In genomic region chrY:13351443-13351842, GRCh38 we compare ENCODE assay signal across 31 cellular contexts.
"Had no signal": no experiment of that assay in that cellular context is flagged by ENCODE, and none has a peak within 500 bp of the region (broad histone marks: within the 10 kb centered on the region; RNA-seq: fewer than 3 reads in every experiment).

No MANE protein-coding gene starts in this region.

- H3K4me3 ChIP-seq: breast epithelium, SJSA1 had no signal

- H3K27ac ChIP-seq: breast epithelium, RWPE1, SJSA1 had no signal

- H3K4me3 Mint-ChIP-seq: activated CD8-positive, alpha-beta T cell treated with anti-CD3 and anti-CD28 coated beads, Interleukin-2, amount 10 ng/mL, durations not matched to agents 7 days and 5 days; activated naive CD4-positive, alpha-beta T cell treated with anti-CD3 and anti-CD28 coated beads, Interleukin-2, amount 50 U/mL, for 24 hours; activated T-helper 1 cell treated with anti-CD3 and anti-CD28 coated beads, Interleukin-12 subunit alpha, Interleukin-12 subunit beta, Interleukin-2, Interleukin-4 antibody, amounts not matched to agents 30 ng/mL and 10 ng/mL and 1 ng/mL, durations not matched to agents 14 hours and 24 hours and 36 hours; T-helper 17 cell; WTC11 had no signal

- H3K4me1 Mint-ChIP-seq: WTC11 had no signal

- H3K9me3 Mint-ChIP-seq: activated naive CD4-positive, alpha-beta T cell treated with anti-CD3 and anti-CD28 coated beads, Interleukin-2, amount 50 U/mL, for 24 hours; activated T-helper 1 cell treated with anti-CD3 and anti-CD28 coated beads, Interleukin-12 subunit alpha, Interleukin-12 subunit beta, Interleukin-2, Interleukin-4 antibody, amounts not matched to agents 30 ng/mL and 10 ng/mL and 1 ng/mL, durations not matched to agents 14 hours and 24 hours and 36 hours; WTC11 had no signal

- H3K27me3 Mint-ChIP-seq: activated naive CD4-positive, alpha-beta T cell treated with anti-CD3 and anti-CD28 coated beads, Interleukin-2, amount 50 U/mL, for 24 hours; T-helper 17 cell had no signal

- H3K36me3 ChIP-seq: breast epithelium, SJSA1 had no signal

- H3K4me1 ChIP-seq: breast epithelium, SJSA1 had no signal

- H3K36me3 Mint-ChIP-seq: activated naive CD4-positive, alpha-beta T cell treated with anti-CD3 and anti-CD28 coated beads, Interleukin-2, amount 50 U/mL, for 24 hours had no signal

- H3K27me3 ChIP-seq: breast epithelium, SJSA1 had no signal

- DNase-seq: activated CD4-positive, alpha-beta T cell treated with anti-CD3 and anti-CD28 coated beads for 48 hours; activated CD4-positive, alpha-beta T cell treated with anti-CD3 and anti-CD28 coated beads, Interleukin-2, amount 50 U/mL, for 4 hours; activated CD4-positive, CD25-positive, alpha-beta regulatory T cell treated with anti-CD3 and anti-CD28 coated beads, Interleukin-2, amount 50 U/mL, for 72 hours; activated CD8-positive, alpha-beta memory T cell treated with anti-CD3 and anti-CD28 coated beads, Interleukin-2, amount 50 U/mL, for 48 hours; activated CD8-positive, alpha-beta T cell treated with anti-CD3 and anti-CD28 coated beads, Interleukin-2, amount 10 ng/mL, durations not matched to agents 7 days and 5 days; activated effector memory CD4-positive, alpha-beta T cell treated with Interleukin-2 at 50 U/mL for 16 hours; activated naive CD4-positive, alpha-beta T cell; activated T-cell treated with anti-CD3 and anti-CD28 coated beads, Interleukin-2, amount 50 U/mL, for 1 hour; aorta; central memory CD4-positive, alpha-beta T cell; NCI-H1092; NCI-H1417; NCI-H2029; NCI-H2107; NCI-H2171 treated with DMSO at 0.1 percent for 48 hours; NCI-H345; NCI-H510A; NCI-H526 treated with DMSO at 0.1 percent for 48 hours; NCI-H82; NK-92 treated with Interleukin-12 subunit alpha and Interleukin-12 subunit beta, amount 100 ng/mL, for 24 hours; OCI-M1; SHP77; T-helper 17 cell; T-helper 9 cell had no signal

- H3K27ac Mint-ChIP-seq: activated CD8-positive, alpha-beta T cell treated with anti-CD3 and anti-CD28 coated beads, Interleukin-2, amount 10 ng/mL, durations not matched to agents 7 days and 5 days; activated naive CD4-positive, alpha-beta T cell treated with anti-CD3 and anti-CD28 coated beads, Interleukin-2, amount 50 U/mL, for 24 hours; WTC11 had no signal

- ATAC-seq: activated CD8-positive, alpha-beta T cell treated with anti-CD3 and anti-CD28 coated beads, Interleukin-2, amount 10 ng/mL, durations not matched to agents 7 days and 5 days; Panc1; T-helper 17 cell; WTC11 had no signal
